In the genomic region with DNA sequence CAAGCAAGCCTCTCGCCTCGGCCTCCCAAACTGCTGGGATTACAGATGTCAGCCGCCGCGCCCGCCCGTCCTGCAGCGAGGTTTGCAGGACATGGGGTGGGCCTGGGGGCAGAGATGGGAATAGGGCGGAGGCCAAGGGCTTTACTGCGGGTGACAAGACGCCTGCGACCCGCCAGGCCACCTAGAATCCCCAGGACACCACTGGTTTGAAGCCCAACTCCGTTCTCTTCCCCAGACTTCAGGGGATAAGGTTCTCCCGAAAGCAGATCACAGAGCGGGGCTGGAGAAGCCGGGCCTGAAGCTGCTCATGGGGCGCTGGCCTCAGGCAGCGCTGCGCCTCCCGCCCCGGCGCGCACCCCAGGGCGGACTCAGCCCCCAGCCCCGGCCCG, we compare ENCODE assay signal across 8 cellular contexts. TPM values are rescaled to one million over a fixed set of nuclear protein-coding genes. Genes with fewer than 3 reads are reported as not detected.
DNase-seq lines count a peak whose midpoint lies in the region; ATAC-seq and TF ChIP-seq lines count a peak whose summit lies in the region.

No MANE protein-coding gene starts in this region.

- H3K4me1 ChIP-seq in BE2C (peaks cover 3% of the 10 kb centered on the region), neuronal stem cell (ENCODE audit: control insufficient read depth in 2 of 2, insufficient read depth in 1 of 2, low read depth in 1 of 2, low read length in 2 of 2) (peaks cover 23 to 28% of the 10 kb centered on the region in 2 donors)

- no peak for TF ChIP-seq CTCF in BE2C (IDR thresholded peaks at IDR 0.05; ENCODE audit: low read depth, low read length)
- no peak for TF ChIP-seq CTCF in epithelial cell of esophagus (IDR thresholded peaks at IDR 0.05; ENCODE audit: insufficient read depth, low read depth, low read length, missing control alignments)
- TF ChIP-seq CTCF in GM13976 (IDR thresholded peaks at IDR 0.05; ENCODE audit: borderline replicate concordance, control extremely low read depth, extremely low read depth, insufficient read depth, missing control alignments) = no peak

- DNase-seq in BE2C (no peak), OCI-M1 (lab: John Stamatoyannopoulos, UW) (peak; percentile 61), epithelial cell of esophagus (ENCODE audit: low read depth) (no peak), neuronal stem cell (ENCODE audit: low spot score) (no peak), GF-D8 (lab: John Stamatoyannopoulos, UW) (no peak), GM13976 (ENCODE audit: low spot score) (no peak), HUDEP-2 (lab: John Stamatoyannopoulos, UW; ENCODE audit: unreplicated experiment in 76 of 76) (no peak)

- H3K27me3 ChIP-seq in BE2C (no peaks in the 10 kb centered on the region), neuronal stem cell (ENCODE audit: control insufficient read depth in 3 of 3, insufficient read depth in 3 of 3, low read depth in 1 of 3, low read length in 3 of 3) (no peaks in the 10 kb centered on the region)

- no CpG with 5 or more reads among the region's 27 CpGs for WGBS in neuronal stem cell (ENCODE audit: extremely low coverage in 2 of 2, insufficient read length in 2 of 2, insufficient replicate concordance in 1 of 2), 2 donors

- peak overlapping the region; percentile 22 for H3K27ac ChIP-seq in neuronal stem cell (replicated peaks; ENCODE audit: low read length)

- H3K9me3 ChIP-seq in BE2C (no peaks in the 10 kb centered on the region), neuronal stem cell (replicated peaks in 1 of 2; ENCODE audit: control insufficient read depth in 2 of 2, insufficient read depth in 1 of 2, low read depth in 1 of 2, low read length in 2 of 2) (no peaks in the 10 kb centered on the region)

- H3K9ac ChIP-seq in neuronal stem cell (ENCODE audit: low read depth, low read length, poor library complexity) = peak overlapping the region; percentile 98

- H3K4ac ChIP-seq in neuronal stem cell (ENCODE audit: low read length) = no peak overlapping the region

- peak overlapping the region; percentile 81 for H2BK120ac ChIP-seq in neuronal stem cell (ENCODE audit: low read depth, low read length)

- peaks cover 29% of the 10 kb centered on the region for H3K79me1 ChIP-seq in neuronal stem cell (ENCODE audit: low read depth, low read length)

- peak overlapping the region; percentile 99 for H2AFZ ChIP-seq in neuronal stem cell (ENCODE audit: low read length)

- H4K91ac ChIP-seq in neuronal stem cell (ENCODE audit: low read depth, low read length, poor library complexity) = no peak overlapping the region

- peak overlapping the region; percentile 89 for H3K14ac ChIP-seq in neuronal stem cell (ENCODE audit: low read length)

- peak overlapping the region; percentile 99 for H3K18ac ChIP-seq in neuronal stem cell (ENCODE audit: low read length)

- H2BK12ac ChIP-seq in neuronal stem cell (ENCODE audit: low read length) = no peak overlapping the region

- H3K36me3 ChIP-seq in BE2C (peaks cover 16% of the 10 kb centered on the region), neuronal stem cell (replicated peaks in 1 of 2; ENCODE audit: control insufficient read depth in 2 of 2, insufficient read depth in 2 of 2, low read length in 2 of 2) (peaks cover 40 to 45% of the 10 kb centered on the region in 2 donors)

- peak overlapping the region; percentile 49 for H2BK15ac ChIP-seq in neuronal stem cell (ENCODE audit: low read length)

- peak overlapping the region; percentile 99 for H2BK5ac ChIP-seq in neuronal stem cell (ENCODE audit: low read length)

- ATAC-seq in GM21529 (IDR thresholded peaks at IDR 0.05; ENCODE audit: unreplicated experiment) = peak; percentile 29

- H4K8ac ChIP-seq in neuronal stem cell (ENCODE audit: low read depth, low read length) = no peak overlapping the region

- H3K4me2 ChIP-seq in neuronal stem cell (ENCODE audit: insufficient read depth, low read length, poor library complexity, severe bottlenecking) = peak overlapping the region; percentile 83

- peak overlapping the region; percentile 89 for H3K23ac ChIP-seq in neuronal stem cell (ENCODE audit: low read depth, low read length, poor library complexity)

- peak overlapping the region; percentile 77 for H3K4me3 ChIP-seq in BE2C (ENCODE audit: low read depth, low read length)
- H3K4me3 ChIP-seq in epithelial cell of esophagus (ENCODE audit: low read length) = peak overlapping the region; percentile 89
- H3K4me3 ChIP-seq in neuronal stem cell (ENCODE audit: low read length in 2 of 2) = peak overlapping the region; percentile 96

- H2AK5ac ChIP-seq in neuronal stem cell (ENCODE audit: low read depth, low read length) = peak overlapping the region; percentile 84

- in situ Hi-C loops in GM13976 (cut with MboI; ENCODE audit: low sequenced_read_pairs, unreplicated experiment) = loop anchor here (10.0 kb wide), 1 partner anchor 213 kb away; no protein-coding TSS in a partner anchor

RNA-seq across cellular contexts. Expression of a gene that starts 0.4 kb away (rescaled TPM):
- 712 TPM for polyA plus RNA-seq in BE2C (2012; ENCODE audit: insufficient read depth, insufficient read length, low read depth)
- polyA plus RNA-seq in neuronal stem cell (2013, experiment 1 of 2) = 129 TPM
- polyA plus RNA-seq in neuronal stem cell (2013, experiment 2 of 2) = 129 TPM

RNA-seq across cellular contexts. Expression of a gene that starts 0.7 kb away (rescaled TPM):
- polyA plus RNA-seq in BE2C (2012; ENCODE audit: insufficient read depth, insufficient read length, low read depth) = 60.8 TPM
- 39.4 TPM for polyA plus RNA-seq in neuronal stem cell (2013, experiment 1 of 2)
- polyA plus RNA-seq in neuronal stem cell (2013, experiment 2 of 2) = 35.6 TPM

RNA-seq across cellular contexts. Expression of a gene that starts 9.2 kb away (rescaled TPM):
- 89.3 TPM for polyA plus RNA-seq in BE2C (2012; ENCODE audit: insufficient read depth, insufficient read length, low read depth)
- polyA plus RNA-seq in neuronal stem cell (2013, experiment 1 of 2) = 74.1 TPM
- 74.3 TPM for polyA plus RNA-seq in neuronal stem cell (2013, experiment 2 of 2)

RNA-seq across cellular contexts. Expression of a gene that starts 14.3 kb away (rescaled TPM):
- 1.8 TPM for polyA plus RNA-seq in BE2C (2012; ENCODE audit: insufficient read depth, insufficient read length, low read depth)
- 12.4 TPM for polyA plus RNA-seq in neuronal stem cell (2013, experiment 1 of 2)
- polyA plus RNA-seq in neuronal stem cell (2013, experiment 2 of 2) = 11.8 TPM

RNA-seq across cellular contexts. Expression of a gene that starts 23.3 kb away (rescaled TPM):
- 92.2 TPM for polyA plus RNA-seq in BE2C (2012; ENCODE audit: insufficient read depth, insufficient read length, low read depth)
- 34.4 TPM for polyA plus RNA-seq in neuronal stem cell (2013, experiment 1 of 2)
- polyA plus RNA-seq in neuronal stem cell (2013, experiment 2 of 2) = 33.9 TPM
